Comparison of ENCODE assay signal across 29 cellular contexts in genomic region chr1:45117766-45118165, GRCh38.
"Had no signal": no experiment of that assay in that cellular context is flagged by ENCODE, and none has a peak within 500 bp of the region (broad histone marks: within the 10 kb centered on the region; RNA-seq: fewer than 3 reads in every experiment).

No MANE protein-coding gene starts in this region.

- H3K4me3 ChIP-seq: SJSA1 had no signal

- H3K27ac ChIP-seq: SJSA1 had no signal

- H3K4me3 Mint-ChIP-seq: activated B cell treated with CpG ODN at 0.5 μM for 24 hours; activated CD4-positive, alpha-beta T cell treated with anti-CD3 and anti-CD28 coated beads, Interleukin-2, amount 10 ng/mL, durations not matched to agents 24 days and 14 days; activated CD8-positive, alpha-beta memory T cell treated with anti-CD3 and anti-CD28 coated beads, Interleukin-2, amount 10 ng/mL, durations not matched to agents 7 days and 5 days; activated naive CD4-positive, alpha-beta T cell treated with anti-CD3 and anti-CD28 coated beads for 36 hours; activated naive CD8-positive, alpha-beta T cell; activated T-cell treated with anti-CD3 and anti-CD28 coated beads, Interleukin-2, amount 50 U/mL, for 24 hours; activated T-helper 17 cell treated with anti-CD3 and anti-CD28 coated beads, Interleukin-2, amount 50 U/mL, for 72 hours; brain; T-helper 1 cell treated with Interleukin-12 subunit alpha and Interleukin-12 subunit beta and Interleukin-4 antibody, amounts not matched to agents 30 μg/mL and 1 μg/mL, for 36 hours had no signal

- H3K9me3 ChIP-seq: SJSA1 had no signal

- H3K4me1 Mint-ChIP-seq: brain had no signal

- H3K36me3 ChIP-seq: SJSA1 had no signal

- DNase-seq: activated B cell treated with CpG ODN at 0.5 μM for 24 hours; activated CD4-positive, alpha-beta T cell treated with anti-CD3 and anti-CD28 coated beads for 1 hour; activated CD4-positive, alpha-beta T cell treated with anti-CD3 and anti-CD28 coated beads, Interleukin-2, amount 10 ng/mL, durations not matched to agents 24 days and 14 days; activated CD4-positive, alpha-beta T cell treated with anti-CD3 and anti-CD28 coated beads, Interleukin-2, amount 50 U/mL, for 48 hours; activated CD8-positive, alpha-beta memory T cell treated with anti-CD3 and anti-CD28 coated beads, Interleukin-2, amount 10 ng/mL, durations not matched to agents 7 days and 5 days; activated gamma-delta T cell; activated naive CD4-positive, alpha-beta T cell treated with anti-CD3 and anti-CD28 coated beads for 36 hours; activated T-cell treated with anti-CD3 and anti-CD28 coated beads, Interleukin-2, amount 50 U/mL, for 24 hours; amygdala; Kasumi-1; NCI-H1105 treated with DMSO at 0.1 percent for 48 hours; NCI-H1436 treated with DMSO at 0.1 percent for 48 hours; NCI-H187; NCI-H2081; NCI-H526; NCI-H82; NK-92 treated with Interleukin-12 subunit alpha and Interleukin-12 subunit beta, amount 100 ng/mL, for 24 hours; OCI-M1; Right ventricle myocardium superior; RPMI8226; SW 1271; T-helper 9 cell had no signal

- H3K4me1 ChIP-seq: SJSA1 had no signal

- H3K27me3 Mint-ChIP-seq: activated CD8-positive, alpha-beta memory T cell treated with anti-CD3 and anti-CD28 coated beads, Interleukin-2, amount 10 ng/mL, durations not matched to agents 7 days and 5 days; activated T-cell treated with anti-CD3 and anti-CD28 coated beads, Interleukin-2, amount 50 U/mL, for 24 hours; activated T-helper 17 cell treated with anti-CD3 and anti-CD28 coated beads, Interleukin-2, amount 50 U/mL, for 72 hours had no signal

- ATAC-seq: activated CD8-positive, alpha-beta memory T cell treated with anti-CD3 and anti-CD28 coated beads, Interleukin-2, amount 10 ng/mL, durations not matched to agents 7 days and 5 days; activated T-helper 17 cell treated with anti-CD3 and anti-CD28 coated beads, Interleukin-2, amount 50 U/mL, for 72 hours; Panc1; SK-N-SH treated with all-trans-retinoic acid at 6 μM for 48 hours had no signal

- H3K9me3 Mint-ChIP-seq: activated B cell treated with CpG ODN at 0.5 μM for 24 hours; activated CD4-positive, alpha-beta T cell treated with anti-CD3 and anti-CD28 coated beads, Interleukin-2, amount 10 ng/mL, durations not matched to agents 24 days and 14 days; activated naive CD4-positive, alpha-beta T cell treated with anti-CD3 and anti-CD28 coated beads for 36 hours; activated T-cell treated with anti-CD3 and anti-CD28 coated beads, Interleukin-2, amount 50 U/mL, for 24 hours; activated T-helper 17 cell treated with anti-CD3 and anti-CD28 coated beads, Interleukin-2, amount 50 U/mL, for 72 hours; T-helper 1 cell treated with Interleukin-12 subunit alpha and Interleukin-12 subunit beta and Interleukin-4 antibody, amounts not matched to agents 30 μg/mL and 1 μg/mL, for 36 hours had no signal

- H3K27ac Mint-ChIP-seq: activated B cell treated with CpG ODN at 0.5 μM for 24 hours; activated CD4-positive, alpha-beta T cell treated with anti-CD3 and anti-CD28 coated beads, Interleukin-2, amount 10 ng/mL, durations not matched to agents 24 days and 14 days; activated CD8-positive, alpha-beta memory T cell treated with anti-CD3 and anti-CD28 coated beads, Interleukin-2, amount 10 ng/mL, durations not matched to agents 7 days and 5 days; activated naive CD4-positive, alpha-beta T cell treated with anti-CD3 and anti-CD28 coated beads for 36 hours; activated naive CD8-positive, alpha-beta T cell; activated T-cell treated with anti-CD3 and anti-CD28 coated beads, Interleukin-2, amount 50 U/mL, for 24 hours; activated T-helper 17 cell treated with anti-CD3 and anti-CD28 coated beads, Interleukin-2, amount 50 U/mL, for 72 hours; brain; T-helper 1 cell treated with Interleukin-12 subunit alpha and Interleukin-12 subunit beta and Interleukin-4 antibody, amounts not matched to agents 30 μg/mL and 1 μg/mL, for 36 hours had no signal

- H3K36me3 Mint-ChIP-seq: activated CD8-positive, alpha-beta memory T cell treated with anti-CD3 and anti-CD28 coated beads, Interleukin-2, amount 10 ng/mL, durations not matched to agents 7 days and 5 days; activated naive CD8-positive, alpha-beta T cell had no signal
